12 cellular contexts compared by ENCODE assay signal in the genomic region with DNA sequence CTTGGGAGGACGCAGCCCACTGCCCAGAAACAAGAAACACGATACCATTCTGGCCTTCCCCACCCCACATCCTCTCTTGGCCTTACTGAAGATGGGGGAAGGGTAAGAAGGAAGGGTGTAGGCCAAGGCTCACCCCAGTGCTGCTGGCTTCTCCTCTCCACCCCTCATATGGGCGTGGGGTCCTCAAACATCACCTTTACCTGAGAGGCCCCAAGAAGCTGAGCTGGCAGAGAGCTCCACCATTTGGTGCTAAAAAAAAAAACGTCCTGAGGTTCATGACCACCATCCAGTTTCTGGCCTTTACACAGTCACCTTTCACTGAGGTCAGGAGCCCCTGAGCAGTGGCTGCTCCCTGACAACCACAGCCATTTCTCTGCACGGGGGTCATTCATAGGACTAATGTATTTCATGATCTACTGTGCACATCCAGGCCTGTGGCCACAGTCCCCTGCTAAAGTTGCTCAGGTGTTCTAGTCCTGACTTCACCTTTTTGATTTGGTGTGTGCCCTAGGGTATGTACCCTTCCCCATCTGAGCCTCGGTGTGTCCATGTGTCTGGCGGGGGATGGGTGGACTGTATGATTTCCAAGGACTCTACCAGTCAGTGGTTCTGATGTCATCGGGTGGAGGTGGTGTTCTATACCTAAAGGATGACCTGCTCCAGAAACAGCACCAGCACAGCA. TPM values are rescaled to one million over a fixed set of nuclear protein-coding genes. Genes with fewer than 3 reads are reported as not detected.
DNase-seq lines count a peak whose midpoint lies in the region; ATAC-seq and TF ChIP-seq lines count a peak whose summit lies in the region.
"Had no signal": no experiment of that assay in that cellular context is flagged by ENCODE, and none has a peak within 500 bp of the region (broad histone marks: within the 10 kb centered on the region; RNA-seq: fewer than 3 reads in every experiment).

No MANE protein-coding gene starts in this region.

- TF ChIP-seq CTCF in 22Rv1 (IDR thresholded peaks at IDR 0.05) (no peak), Caco-2 (IDR thresholded peaks at IDR 0.05; ENCODE audit: insufficient read depth in 1 of 2, low read depth in 1 of 2, low read length in 1 of 2, severe bottlenecking in 1 of 2, unreplicated experiment in 1 of 2) (no peak)
- TF ChIP-seq CTCF in activated CD8-positive, alpha-beta T cell treated with anti-CD3 and anti-CD28 coated beads for 36 hours (IDR thresholded peaks at IDR 0.05): no peak

- H3K9me3 Mint-ChIP-seq in Caco-2 (ENCODE audit: unreplicated experiment): no peaks in the 10 kb centered on the region
- no peaks in the 10 kb centered on the region for H3K9me3 Mint-ChIP-seq in activated CD8-positive, alpha-beta T cell treated with anti-CD3 and anti-CD28 coated beads for 36 hours

- TSS peak; percentile 48 for BruUV-seq in Caco-2 (replicated peaks; lab: Mats Ljungman, UMichigan)

- ATAC-seq in activated CD8-positive, alpha-beta T cell treated with anti-CD3 and anti-CD28 coated beads for 36 hours: no peak
- peak; percentile 13 for ATAC-seq in left colon

- H3K27ac ChIP-seq in 22Rv1: peak overlapping the region; percentile 8; the same call in 1 of the 2 replicates
- H3K27ac ChIP-seq: BLaER1, SK-N-MC had no signal

- H3K36me3 Mint-ChIP-seq in Caco-2 (ENCODE audit: insufficient read depth, unreplicated experiment): peaks cover 51% of the 10 kb centered on the region
- H3K36me3 Mint-ChIP-seq in activated CD8-positive, alpha-beta T cell treated with anti-CD3 and anti-CD28 coated beads for 36 hours (ENCODE audit: low read depth): peaks cover 52% of the 10 kb centered on the region

- no peak overlapping the region for H3K4me3 ChIP-seq in Caco-2 (ENCODE audit: low read depth, low read length)
- H3K4me3 ChIP-seq: BLaER1, SK-N-MC had no signal

- DNase-seq in Caco-2 (no peak), left colon (no peak), SHP77 treated with DMSO at 0.1 percent for 48 hours (lab: John Stamatoyannopoulos, UW) (no peak), NCI-H510A treated with DMSO at 0.1 percent for 48 hours (lab: John Stamatoyannopoulos, UW) (no peak), HEK293T (ENCODE audit: extremely low spot score) (no peak), AML-193 (lab: John Stamatoyannopoulos, UW) (no peak)
- DNase-seq in activated CD8-positive, alpha-beta T cell treated with anti-CD3 and anti-CD28 coated beads for 36 hours: no peak
- DNase-seq: NCI-H1694 treated with DMSO at 0.1 percent for 48 hours, NCI-H774 had no signal

- H3K4me1 Mint-ChIP-seq in Caco-2 (ENCODE audit: low read depth, unreplicated experiment): no peaks in the 10 kb centered on the region
- peaks cover 39% of the 10 kb centered on the region for H3K4me1 Mint-ChIP-seq in activated CD8-positive, alpha-beta T cell treated with anti-CD3 and anti-CD28 coated beads for 36 hours (ENCODE audit: low read depth)

- no peaks in the 10 kb centered on the region for H3K4me1 ChIP-seq in Caco-2

- no peak overlapping the region for H3K27ac Mint-ChIP-seq in Caco-2 (ENCODE audit: unreplicated experiment)
- peak overlapping the region; percentile 76 for H3K27ac Mint-ChIP-seq in activated CD8-positive, alpha-beta T cell treated with anti-CD3 and anti-CD28 coated beads for 36 hours

- no peak overlapping the region for H3K4me3 Mint-ChIP-seq in Caco-2 (ENCODE audit: unreplicated experiment)
- no peak overlapping the region for H3K4me3 Mint-ChIP-seq in activated CD8-positive, alpha-beta T cell treated with anti-CD3 and anti-CD28 coated beads for 36 hours

- no peaks in the 10 kb centered on the region; the same call in none of the 2 replicates for H3K36me3 ChIP-seq in Caco-2 (ENCODE audit: control insufficient read depth, insufficient read depth, low read length)

- no peaks in the 10 kb centered on the region for H3K9me3 ChIP-seq in Caco-2
- H3K9me3 ChIP-seq: BLaER1 had no signal

- H3K27me3 ChIP-seq in Caco-2 (replicated peaks; ENCODE audit: control insufficient read depth, insufficient read depth, low read length): no peaks in the 10 kb centered on the region
- H3K27me3 ChIP-seq: BLaER1 had no signal

- CTCF ChIA-PET in Caco-2 (lab: Charles Lee) (interaction anchor here (1.3 to 2.0 kb wide), 2 partner anchors 16 to 24 kb away, joined by 7 to 13 read pairs; partner anchors contain the start of gene RHOG), HEK293T (lab: Yijun Ruan, JAX) (interaction anchor here (0.7 to 1.7 kb wide), 3 partner anchors 11 to 43 kb away, joined by 3 to 8 read pairs (median 4); partner anchors contain the start of gene RHOG)
- CTCF ChIA-PET in activated CD8-positive, alpha-beta T cell treated with anti-CD3 and anti-CD28 coated beads for 36 hours (lab: Charles Lee): interaction anchor here (0.8 to 2.8 kb wide), 16 partner anchors 8 to 256 kb away, joined by 3 to 25 read pairs (median 5); partner anchors contain the start of genes PGAP2, RHOG and STIM1

- H3K27me3 Mint-ChIP-seq in Caco-2 (ENCODE audit: insufficient read depth, unreplicated experiment): no peaks in the 10 kb centered on the region
- no peaks in the 10 kb centered on the region for H3K27me3 Mint-ChIP-seq in activated CD8-positive, alpha-beta T cell treated with anti-CD3 and anti-CD28 coated beads for 36 hours

- POLR2A ChIA-PET in Caco-2 (lab: Charles Lee) (no interaction called here), HEK293T (lab: Yijun Ruan, JAX) (interaction anchor here (1.0 to 1.8 kb wide), 2 partner anchors 16 to 29 kb away, joined by 4 read pairs; no protein-coding TSS in a partner anchor)
- POLR2A ChIA-PET in activated CD8-positive, alpha-beta T cell treated with anti-CD3 and anti-CD28 coated beads for 36 hours (lab: Charles Lee): interaction anchor here (0.7 to 1.7 kb wide), 5 partner anchors 11 to 16 kb away, joined by 3 to 5 read pairs (median 3); partner anchors contain the start of gene RHOG

- intact Hi-C loops in Caco-2 (cut with micrococcal nuclease; ENCODE audit: unreplicated experiment) (no loop called here), left colon (cut with DNase I, micrococcal nuclease) (no loop called here)
- intact Hi-C loops in activated CD8-positive, alpha-beta T cell treated with anti-CD3 and anti-CD28 coated beads for 36 hours (cut with micrococcal nuclease): no loop called here

TF ChIP-seq in HEK293T, 16 proteins besides CTCF, POLR2A, EP300 and RAD21:
- TF ChIP-seq ZNF384 (IDR thresholded peaks at IDR 0.05) (no peak), ARNT (IDR thresholded peaks at IDR 0.05) (no peak), CTBP1 (IDR thresholded peaks at IDR 0.05; ENCODE audit: borderline replicate concordance) (no peak), HDGF (IDR thresholded peaks at IDR 0.05; ENCODE audit: borderline replicate concordance) (no peak), BHLHE40 (IDR thresholded peaks at IDR 0.05; ENCODE audit: borderline replicate concordance) (no peak), NFRKB (IDR thresholded peaks at IDR 0.05) (no peak), LEF1 (IDR thresholded peaks at IDR 0.05; ENCODE audit: borderline replicate concordance) (no peak), PKNOX1 (IDR thresholded peaks at IDR 0.05) (no peak), L3MBTL2 (conservative IDR thresholded peaks at IDR 0.05) (no peak), FOXA1 (IDR thresholded peaks at IDR 0.05) (no peak), SP1 (IDR thresholded peaks at IDR 0.05) (no peak), ELF4 (IDR thresholded peaks at IDR 0.05) (no peak), TARDBP (IDR thresholded peaks at IDR 0.05) (no peak), FOXK2 (IDR thresholded peaks at IDR 0.05) (no peak), FOXM1 (IDR thresholded peaks at IDR 0.05; ENCODE audit: borderline replicate concordance) (no peak), SUZ12 (IDR thresholded peaks at IDR 0.05) (no peak)
TF ChIP-seq in HEK293T: peak in this region for 0.

RNA-seq across cellular contexts. Expression of gene RHOG, which starts 15.1 kb away (rescaled TPM):
- total RNA-seq in Caco-2 (2022): 36.9 and 40.5 TPM in 2 replicates
- 100 to 1,000 TPM; 176 to 188 TPM for total RNA-seq in activated CD8-positive, alpha-beta T cell treated with anti-CD3 and anti-CD28 coated beads for 36 hours
- 10 to 100 TPM; 65.7 to 71.8 TPM for total RNA-seq in left colon

RNA-seq across cellular contexts. Expression of gene PGAP2, which starts 17.3 kb away (rescaled TPM):
- total RNA-seq in Caco-2 (2022) (53.6 and 57.9 TPM in 2 replicates), left colon (10 to 100 TPM; 21.3 to 26.8 TPM)
- total RNA-seq in activated CD8-positive, alpha-beta T cell treated with anti-CD3 and anti-CD28 coated beads for 36 hours: 10 to 100 TPM; 33.1 to 36.7 TPM

RNA-seq across cellular contexts. Expression of gene NUP98, which starts 28.3 kb away (rescaled TPM):
- total RNA-seq in Caco-2 (2022): 146 and 150 TPM in 2 replicates
- total RNA-seq in activated CD8-positive, alpha-beta T cell treated with anti-CD3 and anti-CD28 coated beads for 36 hours: 10 to 100 TPM; 88.4 to 89.9 TPM
- total RNA-seq in left colon: 10 to 100 TPM; 47.9 to 55.9 TPM

RNA-seq across cellular contexts. Expression of gene STIM1, which starts 29.9 kb away (rescaled TPM):
- total RNA-seq in Caco-2 (2022) (54.2 and 55.1 TPM in 2 replicates), left colon (10 to 100 TPM; 64.7 to 65.4 TPM)
- 10 to 100 TPM; 60.8 to 61.4 TPM for total RNA-seq in activated CD8-positive, alpha-beta T cell treated with anti-CD3 and anti-CD28 coated beads for 36 hours
